Comparison of ENCODE assay signal across 1 cellular context in genomic region chr5:172852490-172853354, GRCh38.
TF ChIP-seq lines count a peak whose summit lies in the region.

No MANE protein-coding gene starts in this region.

TF ChIP-seq in HepG2, 621 proteins besides CTCF, POLR2A, EP300 and RAD21 (continued from another document and continues in another):
- TF ChIP-seq SOX13 (IDR thresholded peaks at IDR 0.05) (no peak), SOX13 (CRISPR knock-in tag; conservative IDR thresholded peaks at IDR 0.05 in 1 of 2, IDR thresholded peaks at IDR 0.05 in 1 of 2) (peak in 1 of 2 experiments; percentile 84; a peak in 2 of 4 replicates), SNRNP70 (IDR thresholded peaks at IDR 0.05; ENCODE audit: low read depth, low read length) (no peak), PBX2 (CRISPR knock-in tag; IDR thresholded peaks at IDR 0.05) (no peak), ZNF891 (CRISPR knock-in tag; IDR thresholded peaks at IDR 0.05) (no peak), KIAA2018 (CRISPR knock-in tag; IDR thresholded peaks at IDR 0.05; ENCODE audit: borderline replicate concordance) (no peak), ZNF441 (CRISPR knock-in tag; IDR thresholded peaks at IDR 0.05; ENCODE audit: borderline replicate concordance) (peak; percentile 77; the same call in 1 of the 2 replicates), MBNL3 (CRISPR knock-in tag; conservative IDR thresholded peaks at IDR 0.05) (no peak), SOX6 (IDR thresholded peaks at IDR 0.05) (no peak), SOX6 (CRISPR knock-in tag; IDR thresholded peaks at IDR 0.05) (peak; percentile 87), IRF1 (CRISPR knock-in tag; IDR thresholded peaks at IDR 0.05; ENCODE audit: low read depth) (0 out of 2 replicates have a peak, but pooled peaks have one; percentile 83), HOXA7 (CRISPR knock-in tag; IDR thresholded peaks at IDR 0.05) (no peak), SIX1 (CRISPR knock-in tag; IDR thresholded peaks at IDR 0.05; ENCODE audit: borderline replicate concordance) (0 out of 2 replicates have a peak, but pooled peaks have one; percentile 32), RFX5 (IDR thresholded peaks at IDR 0.05; ENCODE audit: low read depth, low read length) (no peak), ZNF607 (CRISPR knock-in tag; IDR thresholded peaks at IDR 0.05; ENCODE audit: borderline replicate concordance) (peak; percentile 96), ZNF318 (CRISPR knock-in tag; IDR thresholded peaks at IDR 0.05) (no peak), ZNF839 (CRISPR knock-in tag; IDR thresholded peaks at IDR 0.05; ENCODE audit: borderline replicate concordance) (peak; percentile 64; the same call in 1 of the 2 replicates), ZNF572 (CRISPR knock-in tag; IDR thresholded peaks at IDR 0.05) (peak; percentile 81; the same call in 1 of the 2 replicates), ZNF609 (CRISPR knock-in tag; IDR thresholded peaks at IDR 0.05; ENCODE audit: borderline replicate concordance) (peak; percentile 91), ATF6 (CRISPR knock-in tag; conservative IDR thresholded peaks at IDR 0.05) (no peak), U2AF2 (IDR thresholded peaks at IDR 0.05; ENCODE audit: low read depth, low read length) (no peak), ATF7 (IDR thresholded peaks at IDR 0.05) (peak; percentile 47; the same call in 1 of the 2 replicates), ATF7 (CRISPR knock-in tag; IDR thresholded peaks at IDR 0.05) (peak; percentile 83), HNF4A (CRISPR knock-in tag; IDR thresholded peaks at IDR 0.05) (peak; percentile 95), CBX1 (IDR thresholded peaks at IDR 0.05; ENCODE audit: low read depth) (no peak), ZNF12 (CRISPR knock-in tag; IDR thresholded peaks at IDR 0.05) (peak; percentile 71), HDAC6 (IDR thresholded peaks at IDR 0.05; ENCODE audit: low read depth, low read length) (no peak)
